In the genomic region with DNA sequence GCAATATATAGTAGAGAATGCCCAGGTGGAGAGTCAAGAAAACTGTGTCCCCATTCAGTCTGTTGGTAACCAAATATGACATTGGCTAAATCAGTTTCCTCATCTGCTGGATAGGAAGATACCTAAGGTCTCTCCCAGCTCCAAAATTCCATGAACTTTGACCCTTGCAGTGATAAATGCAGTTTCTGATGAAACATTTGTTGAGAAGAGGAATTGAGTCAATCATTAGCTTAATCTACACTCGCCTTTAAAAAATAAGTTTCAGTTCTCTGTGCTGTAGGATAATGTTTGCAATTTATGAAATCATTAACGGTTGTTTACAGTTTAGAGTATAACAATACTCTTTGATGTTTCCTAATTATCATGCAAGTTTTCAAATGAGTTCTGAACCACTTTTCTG, we compare ENCODE assay signal across 1 cellular context.
A peak's percentile ranks its signal among the peaks of the same experiment; 100 is the strongest.
TF ChIP-seq lines count a peak whose summit lies in the region.

No MANE protein-coding gene starts in this region.

TF ChIP-seq in HepG2, 621 proteins besides CTCF, POLR2A, EP300 and RAD21 (continued from another document):
- TF ChIP-seq SRSF9 (IDR thresholded peaks at IDR 0.05; ENCODE audit: borderline replicate concordance, insufficient read depth, low read depth, low read length, poor library complexity, severe bottlenecking) (no peak), ZBTB21 (CRISPR knock-in tag; IDR thresholded peaks at IDR 0.05) (no peak), SAP130 (CRISPR knock-in tag; IDR thresholded peaks at IDR 0.05; ENCODE audit: low read depth) (no peak), PHF8 (CRISPR knock-in tag; IDR thresholded peaks at IDR 0.05) (no peak), LCORL (IDR thresholded peaks at IDR 0.05) (no peak), LCORL (CRISPR knock-in tag; IDR thresholded peaks at IDR 0.05) (peak; percentile 54; the same call in 1 of the 2 replicates), FOXA3 (CRISPR knock-in tag; IDR thresholded peaks at IDR 0.05) (peak; percentile 39; the same call in 1 of the 2 replicates), NR2F2 (IDR thresholded peaks at IDR 0.05; ENCODE audit: borderline replicate concordance, low read depth) (0 out of 2 replicates have a peak, but pooled peaks have one; percentile 44), CCAR2 (optimal IDR thresholded peaks at IDR 0.05; ENCODE audit: low read depth, low read length) (no peak), KMT2A (CRISPR knock-in tag; IDR thresholded peaks at IDR 0.05) (no peak), RFXANK (CRISPR knock-in tag; IDR thresholded peaks at IDR 0.05) (no peak), NR2C2 (CRISPR knock-in tag; IDR thresholded peaks at IDR 0.05; ENCODE audit: borderline replicate concordance) (peak; percentile 87), MXD4 (CRISPR knock-in tag; IDR thresholded peaks at IDR 0.05) (no peak), ZNF138 (CRISPR knock-in tag; IDR thresholded peaks at IDR 0.05; ENCODE audit: low read depth) (no peak), GFI1 (CRISPR knock-in tag; IDR thresholded peaks at IDR 0.05; ENCODE audit: borderline replicate concordance) (peak; percentile 61; the same call in 1 of the 2 replicates), ZNF589 (CRISPR knock-in tag; conservative IDR thresholded peaks at IDR 0.05) (no peak), ZIK1 (CRISPR knock-in tag; IDR thresholded peaks at IDR 0.05; ENCODE audit: borderline replicate concordance, low read depth) (no peak), TBL1XR1 (IDR thresholded peaks at IDR 0.05; ENCODE audit: borderline replicate concordance, low read length, partially characterized antibody) (no peak), TSC22D2 (CRISPR knock-in tag; IDR thresholded peaks at IDR 0.05; ENCODE audit: borderline replicate concordance) (no peak), ZNF235 (CRISPR knock-in tag; IDR thresholded peaks at IDR 0.05; ENCODE audit: borderline replicate concordance) (no peak), HHEX (CRISPR knock-in tag; IDR thresholded peaks at IDR 0.05) (no peak), TEAD3 (CRISPR knock-in tag; optimal IDR thresholded peaks at IDR 0.05; ENCODE audit: borderline replicate concordance) (peak; percentile 38), MTA1 (CRISPR knock-in tag; IDR thresholded peaks at IDR 0.05; ENCODE audit: borderline replicate concordance) (no peak), HNF4G (IDR thresholded peaks at IDR 0.05; ENCODE audit: borderline replicate concordance, low read depth, low read length) (peak; percentile 68; the same call in 1 of the 2 replicates), HNF4G (CRISPR knock-in tag; IDR thresholded peaks at IDR 0.05; ENCODE audit: borderline replicate concordance, low read depth) (0 out of 2 replicates have a peak, but pooled peaks have one; percentile 28), FOXP1 (IDR thresholded peaks at IDR 0.05) (no peak), FOXP1 (CRISPR knock-in tag; IDR thresholded peaks at IDR 0.05) (peak; percentile 54; the same call in 1 of the 2 replicates), PCBP2 (optimal IDR thresholded peaks at IDR 0.05; ENCODE audit: low read depth, low read length, poor library complexity, severe bottlenecking) (no peak), ZNF337 (CRISPR knock-in tag; IDR thresholded peaks at IDR 0.05; ENCODE audit: borderline replicate concordance, low read depth) (no peak), JARID2 (CRISPR knock-in tag; IDR thresholded peaks at IDR 0.05; ENCODE audit: insufficient replicate concordance) (no peak), ISL2 (CRISPR knock-in tag; IDR thresholded peaks at IDR 0.05) (peak; percentile 61; the same call in 1 of the 2 replicates), ZNF709 (CRISPR knock-in tag; IDR thresholded peaks at IDR 0.05) (no peak), GABPA (IDR thresholded peaks at IDR 0.05; ENCODE audit: low read depth, low read length) (no peak), GABPA (CRISPR knock-in tag; IDR thresholded peaks at IDR 0.05; ENCODE audit: low read depth) (no peak), ZNF563 (CRISPR knock-in tag; IDR thresholded peaks at IDR 0.05) (no peak), HMG20A (CRISPR knock-in tag; IDR thresholded peaks at IDR 0.05; ENCODE audit: borderline replicate concordance) (no peak)
- TF ChIP-seq, protein P1, sequence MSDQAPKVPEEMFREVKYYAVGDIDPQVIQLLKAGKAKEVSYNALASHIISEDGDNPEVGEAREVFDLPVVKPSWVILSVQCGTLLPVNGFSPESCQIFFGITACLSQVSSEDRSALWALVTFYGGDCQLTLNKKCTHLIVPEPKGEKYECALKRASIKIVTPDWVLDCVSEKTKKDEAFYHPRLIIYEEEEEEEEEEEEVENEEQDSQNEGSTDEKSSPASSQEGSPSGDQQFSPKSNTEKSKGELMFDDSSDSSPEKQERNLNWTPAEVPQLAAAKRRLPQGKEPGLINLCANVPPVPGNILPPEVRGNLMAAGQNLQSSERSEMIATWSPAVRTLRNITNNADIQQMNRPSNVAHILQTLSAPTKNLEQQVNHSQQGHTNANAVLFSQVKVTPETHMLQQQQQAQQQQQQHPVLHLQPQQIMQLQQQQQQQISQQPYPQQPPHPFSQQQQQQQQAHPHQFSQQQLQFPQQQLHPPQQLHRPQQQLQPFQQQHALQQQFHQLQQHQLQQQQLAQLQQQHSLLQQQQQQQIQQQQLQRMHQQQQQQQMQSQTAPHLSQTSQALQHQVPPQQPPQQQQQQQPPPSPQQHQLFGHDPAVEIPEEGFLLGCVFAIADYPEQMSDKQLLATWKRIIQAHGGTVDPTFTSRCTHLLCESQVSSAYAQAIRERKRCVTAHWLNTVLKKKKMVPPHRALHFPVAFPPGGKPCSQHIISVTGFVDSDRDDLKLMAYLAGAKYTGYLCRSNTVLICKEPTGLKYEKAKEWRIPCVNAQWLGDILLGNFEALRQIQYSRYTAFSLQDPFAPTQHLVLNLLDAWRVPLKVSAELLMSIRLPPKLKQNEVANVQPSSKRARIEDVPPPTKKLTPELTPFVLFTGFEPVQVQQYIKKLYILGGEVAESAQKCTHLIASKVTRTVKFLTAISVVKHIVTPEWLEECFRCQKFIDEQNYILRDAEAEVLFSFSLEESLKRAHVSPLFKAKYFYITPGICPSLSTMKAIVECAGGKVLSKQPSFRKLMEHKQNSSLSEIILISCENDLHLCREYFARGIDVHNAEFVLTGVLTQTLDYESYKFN (CRISPR knock-in tag; conservative IDR thresholded peaks at IDR 0.05), result peak; percentile 47
- TF ChIP-seq, protein P2, sequence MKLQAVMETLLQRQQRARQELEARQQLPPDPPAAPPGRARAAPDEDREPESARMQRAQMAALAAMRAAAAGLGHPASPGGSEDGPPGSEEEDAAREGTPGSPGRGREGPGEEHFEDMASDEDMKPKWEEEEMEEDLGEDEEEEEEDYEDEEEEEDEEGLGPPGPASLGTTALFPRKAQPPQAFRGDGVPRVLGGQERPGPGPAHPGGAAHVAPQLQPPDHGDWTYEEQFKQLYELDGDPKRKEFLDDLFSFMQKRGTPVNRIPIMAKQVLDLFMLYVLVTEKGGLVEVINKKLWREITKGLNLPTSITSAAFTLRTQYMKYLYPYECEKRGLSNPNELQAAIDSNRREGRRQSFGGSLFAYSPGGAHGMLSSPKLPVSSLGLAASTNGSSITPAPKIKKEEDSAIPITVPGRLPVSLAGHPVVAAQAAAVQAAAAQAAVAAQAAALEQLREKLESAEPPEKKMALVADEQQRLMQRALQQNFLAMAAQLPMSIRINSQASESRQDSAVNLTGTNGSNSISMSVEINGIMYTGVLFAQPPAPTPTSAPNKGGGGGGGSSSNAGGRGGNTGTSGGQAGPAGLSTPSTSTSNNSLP (IDR thresholded peaks at IDR 0.05; ENCODE audit: low read depth, low read length), result peak; percentile 60; the same call in 1 of the 2 replicates
- TF ChIP-seq, protein P3, sequence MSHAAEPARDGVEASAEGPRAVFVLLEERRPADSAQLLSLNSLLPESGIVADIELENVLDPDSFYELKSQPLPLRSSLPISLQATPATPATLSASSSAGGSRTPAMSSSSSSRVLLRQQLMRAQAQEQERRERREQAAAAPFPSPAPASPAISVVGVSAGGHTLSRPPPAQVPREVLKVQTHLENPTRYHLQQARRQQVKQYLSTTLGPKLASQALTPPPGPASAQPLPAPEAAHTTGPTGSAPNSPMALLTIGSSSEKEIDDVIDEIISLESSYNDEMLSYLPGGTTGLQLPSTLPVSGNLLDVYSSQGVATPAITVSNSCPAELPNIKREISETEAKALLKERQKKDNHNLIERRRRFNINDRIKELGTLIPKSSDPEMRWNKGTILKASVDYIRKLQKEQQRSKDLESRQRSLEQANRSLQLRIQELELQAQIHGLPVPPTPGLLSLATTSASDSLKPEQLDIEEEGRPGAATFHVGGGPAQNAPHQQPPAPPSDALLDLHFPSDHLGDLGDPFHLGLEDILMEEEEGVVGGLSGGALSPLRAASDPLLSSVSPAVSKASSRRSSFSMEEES (CRISPR knock-in tag; IDR thresholded peaks at IDR 0.05), result no peak
- TF ChIP-seq, protein P4, sequence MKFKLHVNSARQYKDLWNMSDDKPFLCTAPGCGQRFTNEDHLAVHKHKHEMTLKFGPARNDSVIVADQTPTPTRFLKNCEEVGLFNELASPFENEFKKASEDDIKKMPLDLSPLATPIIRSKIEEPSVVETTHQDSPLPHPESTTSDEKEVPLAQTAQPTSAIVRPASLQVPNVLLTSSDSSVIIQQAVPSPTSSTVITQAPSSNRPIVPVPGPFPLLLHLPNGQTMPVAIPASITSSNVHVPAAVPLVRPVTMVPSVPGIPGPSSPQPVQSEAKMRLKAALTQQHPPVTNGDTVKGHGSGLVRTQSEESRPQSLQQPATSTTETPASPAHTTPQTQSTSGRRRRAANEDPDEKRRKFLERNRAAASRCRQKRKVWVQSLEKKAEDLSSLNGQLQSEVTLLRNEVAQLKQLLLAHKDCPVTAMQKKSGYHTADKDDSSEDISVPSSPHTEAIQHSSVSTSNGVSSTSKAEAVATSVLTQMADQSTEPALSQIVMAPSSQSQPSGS (CRISPR knock-in tag; IDR thresholded peaks at IDR 0.05), result no peak
